In the genomic region with DNA sequence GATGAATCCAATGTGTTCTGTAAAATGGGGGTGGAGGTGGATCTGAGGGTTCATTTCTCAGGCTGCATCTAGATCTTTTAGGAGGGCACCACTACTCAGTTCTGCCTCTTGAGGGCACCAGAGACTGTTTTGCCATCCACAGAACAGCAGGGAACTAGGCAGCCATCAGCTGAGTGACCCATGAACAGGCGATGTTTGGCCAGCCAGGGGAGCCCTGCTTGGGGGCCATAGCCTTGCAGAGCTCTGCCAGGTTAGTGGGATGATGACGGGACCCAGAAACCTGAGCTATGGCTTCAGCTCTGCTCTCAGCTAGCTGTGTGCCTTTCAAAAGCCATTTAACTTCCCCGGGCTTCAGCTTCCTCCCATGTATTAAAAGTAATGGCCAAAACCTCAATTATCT, we compare ENCODE assay signal across 8 cellular contexts. TPM values are rescaled to one million over a fixed set of nuclear protein-coding genes. Genes with fewer than 3 reads are reported as not detected.
A peak's percentile ranks its signal among the peaks of the same experiment; 100 is the strongest.
DNase-seq lines count a peak whose midpoint lies in the region; ATAC-seq and TF ChIP-seq lines count a peak whose summit lies in the region.

No MANE protein-coding gene starts in this region.

- intact Hi-C loops in left colon (cut with DNase I, micrococcal nuclease) = loop anchor here (5.0 to 10.0 kb wide), 2 partner anchors 336 to 339 kb away; no protein-coding TSS in a partner anchor

- no peak overlapping the region for H3K27ac ChIP-seq in VCaP

- H3K27ac Mint-ChIP-seq in HFFc6 = no peak overlapping the region
- H3K27ac Mint-ChIP-seq in chondrocyte (ENCODE audit: unreplicated experiment) = no peak overlapping the region

- H3K4me1 Mint-ChIP-seq in HFFc6 (ENCODE audit: low read depth) (peaks cover 15% of the 10 kb centered on the region), chondrocyte (ENCODE audit: low read depth) (peaks cover 5% of the 10 kb centered on the region)

- peak; percentile 89 for TF ChIP-seq CTCF in HFFc6 (IDR thresholded peaks at IDR 0.05)
- TF ChIP-seq CTCF in VCaP (conservative IDR thresholded peaks at IDR 0.05) = peak; percentile 95
- peak; percentile 96 for TF ChIP-seq CTCF in chondrocyte (IDR thresholded peaks at IDR 0.05)

- DNase-seq in ELF-1 (ENCODE audit: low read depth, low spot score) (peak; percentile 80), HFFc6 (peak; percentile 67), NCI-H2171 treated with DMSO at 0.1 percent for 48 hours (lab: John Stamatoyannopoulos, UW) (peak; percentile 54), chondrocyte (ENCODE audit: low spot score) (no peak), left colon (peak; percentile 48 to 67), 8988T (no peak)
- peak; percentile 25 for DNase-seq in stimulated activated CD8-positive, alpha-beta memory T cell treated with anti-CD3 and anti-CD28 coated beads, Interleukin-4, amount 100 ng/mL, for 24 hours (ENCODE audit: low read depth)

- H3K27me3 Mint-ChIP-seq in HFFc6 (ENCODE audit: insufficient read depth) (peaks cover 13% of the 10 kb centered on the region), chondrocyte (ENCODE audit: low read depth) (no peaks in the 10 kb centered on the region)

- H3K9me3 Mint-ChIP-seq in HFFc6 = no peaks in the 10 kb centered on the region
- no peaks in the 10 kb centered on the region for H3K9me3 Mint-ChIP-seq in chondrocyte (ENCODE audit: low read depth)

- ATAC-seq in left colon = peak; percentile 99

- H3K4me3 Mint-ChIP-seq in HFFc6 = no peak overlapping the region
- H3K4me3 Mint-ChIP-seq in chondrocyte (ENCODE audit: unreplicated experiment) = no peak overlapping the region

- H3K36me3 Mint-ChIP-seq in HFFc6 (ENCODE audit: low read depth) = no peaks in the 10 kb centered on the region
- H3K36me3 Mint-ChIP-seq in chondrocyte (ENCODE audit: low read depth) = no peaks in the 10 kb centered on the region

RNA-seq across cellular contexts. Expression of gene NOS1AP, which starts 13.4 kb away (rescaled TPM):
- under 1 TPM; 0.11 to 0.62 (median 0.29) TPM for total RNA-seq in HFFc6 (2021; fragmentation: NEBNext Ultra II Directional; extraction: Animal tissue kit (Norgen Biotek cat#: 25700))
- total RNA-seq in chondrocyte (4.5 to 6.2 TPM (median 5.1 TPM) in 3 replicates), left colon (10 to 100 TPM; 11.3 to 14.4 TPM)

RNA-seq across cellular contexts. Expression of gene OLFML2B, which starts 32.4 kb away (rescaled TPM):
- total RNA-seq in HFFc6 (2021; fragmentation: NEBNext Ultra II Directional; extraction: Animal tissue kit (Norgen Biotek cat#: 25700)) = 1 to 10 TPM; 4.9 to 9.1 (median 7.0) TPM
- total RNA-seq in chondrocyte = 44.6 to 120 TPM (median 113 TPM) in 3 replicates
- total RNA-seq in left colon = 1 to 10 TPM; 1.1 to 4.3 TPM

Comparison
In these comparisons a context has a peak if more than half of its experiments do, and no peak if none do; other contexts are left out.
1. DNase-seq: peak in ELF-1 (single experiment), HFFc6 (single experiment), NCI-H2171 treated with DMSO at 0.1 percent for 48 hours (single experiment), left colon (2 of 2) and stimulated activated CD8-positive, alpha-beta memory T cell treated with anti-CD3 and anti-CD28 coated beads, Interleukin-4, amount 100 ng/mL, for 24 hours (single experiment); none in chondrocyte (single experiment) and 8988T (single experiment).
2. Peak in every context shown above with its lines, with median percentiles within 50 percentile points of each other: CTCF ChIP-seq.